15 cellular contexts compared by ENCODE assay signal in the genomic region with DNA sequence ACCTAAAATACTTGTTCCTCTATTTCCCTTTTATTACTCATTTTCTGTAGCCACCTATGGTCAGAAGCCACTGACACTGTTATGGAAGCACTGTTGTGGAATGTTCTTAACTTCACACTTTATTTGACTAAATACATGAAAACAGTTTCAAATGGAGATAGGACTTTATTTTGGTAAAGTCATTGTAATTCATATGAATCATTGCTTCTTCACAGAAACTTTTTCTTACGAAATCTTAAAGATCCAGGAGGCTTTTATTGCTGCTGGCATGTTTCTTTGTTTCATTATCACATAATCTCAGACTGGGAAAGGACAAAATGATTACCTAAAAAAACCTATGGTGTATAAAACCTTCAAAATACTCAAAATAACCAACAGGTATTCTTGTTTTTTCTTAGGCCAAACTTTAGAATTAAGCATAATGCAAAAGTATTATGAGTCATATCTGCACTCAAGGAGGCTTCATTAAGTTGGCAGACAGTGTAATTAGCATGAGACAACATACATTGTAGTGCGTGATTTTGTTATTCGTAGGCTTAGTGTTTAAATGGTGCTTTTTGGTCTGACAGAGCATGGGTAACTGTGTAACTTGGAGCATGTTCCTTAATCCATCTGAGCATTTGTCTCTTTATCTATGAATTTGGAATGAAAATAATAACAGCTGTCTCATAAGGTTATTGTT. TPM values are rescaled to one million over a fixed set of nuclear protein-coding genes. Genes with fewer than 3 reads are reported as not detected.
DNase-seq lines count a peak whose midpoint lies in the region; ATAC-seq and TF ChIP-seq lines count a peak whose summit lies in the region.
"Had no signal": no experiment of that assay in that cellular context is flagged by ENCODE, and none has a peak within 500 bp of the region (broad histone marks: within the 10 kb centered on the region; RNA-seq: fewer than 3 reads in every experiment).

No MANE protein-coding gene starts in this region.

- H3K4me3 Mint-ChIP-seq in GM23338 (peak overlapping the region; percentile 12; the same call in 1 of the 3 replicates), WTC11 (no peak overlapping the region)
- H3K4me3 Mint-ChIP-seq in stimulated activated naive B cell treated with anti-CD40 and anti-IgM and Interleukin-4, amounts not matched to agents 10 μg/mL and 1 μg/mL and 100 μg/mL, for 72 hours: no peak overlapping the region
- no peak overlapping the region for H3K4me3 Mint-ChIP-seq in activated T-cell treated with anti-CD3 and anti-CD28 coated beads, Interleukin-2, amount 50 U/mL, for 4 hours
- H3K4me3 Mint-ChIP-seq: IgD-negative memory B cell had no signal

- H3K27me3 ChIP-seq in GM23338 (ENCODE audit: insufficient read depth) (no peaks in the 10 kb centered on the region), foreskin keratinocyte (no peaks in the 10 kb centered on the region), smooth muscle cell (ENCODE audit: low read depth) (no peaks in the 10 kb centered on the region)
- H3K27me3 ChIP-seq: ovary had no signal

- H3K36me3 Mint-ChIP-seq in GM23338 (ENCODE audit: low read depth) (no peaks in the 10 kb centered on the region), WTC11 (no peaks in the 10 kb centered on the region)
- no peaks in the 10 kb centered on the region for H3K36me3 Mint-ChIP-seq in stimulated activated naive B cell treated with anti-CD40 and anti-IgM and Interleukin-4, amounts not matched to agents 10 μg/mL and 1 μg/mL and 100 μg/mL, for 72 hours
- peaks cover 5% of the 10 kb centered on the region for H3K36me3 Mint-ChIP-seq in activated T-cell treated with anti-CD3 and anti-CD28 coated beads, Interleukin-2, amount 50 U/mL, for 4 hours (ENCODE audit: insufficient read depth)
- H3K36me3 Mint-ChIP-seq: IgD-negative memory B cell had no signal

- intact Hi-C loops in mucosa of descending colon (cut with DNase I, micrococcal nuclease): no loop called here

- no peaks in the 10 kb centered on the region for H3K36me3 ChIP-seq in GM23338 (ENCODE audit: insufficient read depth)
- no peaks in the 10 kb centered on the region for H3K36me3 ChIP-seq in smooth muscle cell (ENCODE audit: low read depth)
- no peaks in the 10 kb centered on the region for H3K36me3 ChIP-seq in mucosa of descending colon (ENCODE audit: low read depth)
- H3K36me3 ChIP-seq: ovary had no signal

- peak overlapping the region; percentile 82 for H3K27ac Mint-ChIP-seq in GM23338
- H3K27ac Mint-ChIP-seq in WTC11: peak overlapping the region; percentile 88; the same call in 1 of the 2 replicates
- H3K27ac Mint-ChIP-seq in stimulated activated naive B cell treated with anti-CD40 and anti-IgM and Interleukin-4, amounts not matched to agents 10 μg/mL and 1 μg/mL and 100 μg/mL, for 72 hours: no peak overlapping the region
- H3K27ac Mint-ChIP-seq: IgD-negative memory B cell had no signal

- H3K4me1 Mint-ChIP-seq in GM23338 (peaks cover 58% of the 10 kb centered on the region; the same call in 2 of the 3 replicates), WTC11 (peaks cover 64% of the 10 kb centered on the region)
- H3K4me1 Mint-ChIP-seq in stimulated activated naive B cell treated with anti-CD40 and anti-IgM and Interleukin-4, amounts not matched to agents 10 μg/mL and 1 μg/mL and 100 μg/mL, for 72 hours: peaks cover 11 to 23% of the 10 kb centered on the region in 2 donors
- H3K4me1 Mint-ChIP-seq in activated T-cell treated with anti-CD3 and anti-CD28 coated beads, Interleukin-2, amount 50 U/mL, for 4 hours (ENCODE audit: low read depth): peaks cover 25% of the 10 kb centered on the region

- no peaks in the 10 kb centered on the region for H3K9me2 ChIP-seq in GM23338 (ENCODE audit: insufficient read depth)

- 0 out of 2 replicates have a peak overlapping the region, but pooled peaks have one; percentile 10 for H3K4me3 ChIP-seq in GM23338
- H3K4me3 ChIP-seq in smooth muscle cell: no peak overlapping the region
- no peak overlapping the region for H3K4me3 ChIP-seq in mucosa of descending colon
- H3K4me3 ChIP-seq: ovary had no signal

- H3K9me3 Mint-ChIP-seq in GM23338 (no peaks in the 10 kb centered on the region), WTC11 (no peaks in the 10 kb centered on the region)
- no peaks in the 10 kb centered on the region for H3K9me3 Mint-ChIP-seq in stimulated activated naive B cell treated with anti-CD40 and anti-IgM and Interleukin-4, amounts not matched to agents 10 μg/mL and 1 μg/mL and 100 μg/mL, for 72 hours
- H3K9me3 Mint-ChIP-seq in activated T-cell treated with anti-CD3 and anti-CD28 coated beads, Interleukin-2, amount 50 U/mL, for 4 hours: no peaks in the 10 kb centered on the region
- H3K9me3 Mint-ChIP-seq: IgD-negative memory B cell had no signal

- peaks cover 2% of the 10 kb centered on the region; the same call in 1 of the 2 replicates for H3K79me2 ChIP-seq in GM23338 (replicated peaks; ENCODE audit: insufficient read depth)
- peaks cover 8% of the 10 kb centered on the region for H3K79me2 ChIP-seq in smooth muscle cell (ENCODE audit: low read depth)

- peak overlapping the region; percentile 35 for H3K27ac ChIP-seq in GM23338 (ENCODE audit: low read depth)
- no peak overlapping the region for H3K27ac ChIP-seq in foreskin keratinocyte
- peak overlapping the region; percentile 37 for H3K27ac ChIP-seq in smooth muscle cell (ENCODE audit: low read depth)

- no peak for TF ChIP-seq CTCF in GM23338 (conservative IDR thresholded peaks at IDR 0.05; ENCODE audit: low read depth in 2 of 2)
- TF ChIP-seq CTCF in WTC11 (IDR thresholded peaks at IDR 0.05): no peak
- no peak for TF ChIP-seq CTCF in foreskin keratinocyte (conservative IDR thresholded peaks at IDR 0.05)
- TF ChIP-seq CTCF in smooth muscle cell (IDR thresholded peaks at IDR 0.05; ENCODE audit: borderline replicate concordance, insufficient read depth, poor library complexity, severe bottlenecking): no peak
- no peak for TF ChIP-seq CTCF in mucosa of descending colon (IDR thresholded peaks at IDR 0.05)

- no peaks in the 10 kb centered on the region for H3K9me3 ChIP-seq in smooth muscle cell (replicated peaks; ENCODE audit: low read depth)
- H3K9me3 ChIP-seq in mucosa of descending colon: no peaks in the 10 kb centered on the region
- H3K9me3 ChIP-seq: ovary had no signal

- H3K4me2 ChIP-seq in GM23338 (peak overlapping the region; percentile 69), smooth muscle cell (peak overlapping the region; percentile 43)

- H3K27me3 Mint-ChIP-seq in GM23338 (ENCODE audit: insufficient read depth, low read depth, poor library complexity): no peaks in the 10 kb centered on the region
- H3K27me3 Mint-ChIP-seq in WTC11 (ENCODE audit: low read depth): no peaks in the 10 kb centered on the region
- H3K27me3 Mint-ChIP-seq in stimulated activated naive B cell treated with anti-CD40 and anti-IgM and Interleukin-4, amounts not matched to agents 10 μg/mL and 1 μg/mL and 100 μg/mL, for 72 hours: no peaks in the 10 kb centered on the region
- H3K27me3 Mint-ChIP-seq in activated T-cell treated with anti-CD3 and anti-CD28 coated beads, Interleukin-2, amount 50 U/mL, for 4 hours (ENCODE audit: low read depth): no peaks in the 10 kb centered on the region
- H3K27me3 Mint-ChIP-seq: IgD-negative memory B cell had no signal

- no peaks in the 10 kb centered on the region for H3F3A ChIP-seq in GM23338 (replicated peaks; ENCODE audit: low read depth)
- no peaks in the 10 kb centered on the region for H3F3A ChIP-seq in smooth muscle cell (ENCODE audit: low read depth)

- H3K9ac ChIP-seq in smooth muscle cell (ENCODE audit: low read depth): no peak overlapping the region

- peaks cover 50% of the 10 kb centered on the region for H3K4me1 ChIP-seq in GM23338 (ENCODE audit: insufficient read depth)
- H3K4me1 ChIP-seq in foreskin keratinocyte: peaks cover 25% of the 10 kb centered on the region
- H3K4me1 ChIP-seq in smooth muscle cell (ENCODE audit: low read depth): peaks cover 9% of the 10 kb centered on the region
- H3K4me1 ChIP-seq in mucosa of descending colon (ENCODE audit: low read depth): no peaks in the 10 kb centered on the region

- POLR2A ChIA-PET in WTC11 (lab: Charles Lee): no interaction called here

- H2AFZ ChIP-seq in GM23338: no peak overlapping the region
- no peak overlapping the region for H2AFZ ChIP-seq in smooth muscle cell (ENCODE audit: low read depth)

- no peak for DNase-seq in GM23338 (ENCODE audit: low spot score)
- DNase-seq in WTC11 (ENCODE audit: low spot score): no peak
- peak in 1 of 2 donors; percentile 41 for DNase-seq in foreskin keratinocyte
- no peak for DNase-seq in smooth muscle cell (lab: John Stamatoyannopoulos, UW; ENCODE audit: unreplicated experiment)
- DNase-seq in stimulated activated naive B cell treated with anti-CD40 and anti-IgM and Interleukin-4, amounts not matched to agents 10 μg/mL and 1 μg/mL and 100 μg/mL, for 72 hours: no peak
- DNase-seq in activated T-cell treated with anti-CD3 and anti-CD28 coated beads, Interleukin-2, amount 50 U/mL, for 4 hours: no peak
- no peak for DNase-seq in mucosa of descending colon
- DNase-seq: activated CD4-positive, alpha-beta T cell treated with anti-CD3 and anti-CD28 coated beads, Interleukin-2, amount 50 U/mL, for 4 hours; H7; NCI-H1930; NK-92 treated with Interleukin-12 subunit alpha and Interleukin-12 subunit beta, amount 100 ng/mL, for 24 hours; ovary; stimulated activated CD4-positive, alpha-beta T cell treated with anti-CD3 and anti-CD28 coated beads, Interleukin-4, amount 100 ng/mL, for 4 hours had no signal

- WGBS in smooth muscle cell (ENCODE audit: low lambda C conversion rate): 49% methylated on average over 3 of the region's 3 CpGs

- H4K20me1 ChIP-seq in GM23338 (replicated peaks; ENCODE audit: insufficient read depth) (no peaks in the 10 kb centered on the region), smooth muscle cell (ENCODE audit: low read depth) (no peaks in the 10 kb centered on the region)

- ATAC-seq in GM23338 (no peak), WTC11 (no peak), foreskin keratinocyte (peak; percentile 56), HG03196 (IDR thresholded peaks at IDR 0.05; ENCODE audit: unreplicated experiment) (no peak), mucosa of descending colon (no peak)
- ATAC-seq in stimulated activated naive B cell treated with anti-CD40 and anti-IgM and Interleukin-4, amounts not matched to agents 10 μg/mL and 1 μg/mL and 100 μg/mL, for 72 hours (replicated peaks): no peak
- no peak for ATAC-seq in activated T-cell treated with anti-CD3 and anti-CD28 coated beads, Interleukin-2, amount 50 U/mL, for 4 hours

- CTCF ChIA-PET in WTC11 (lab: Charles Lee): no interaction called here

RNA-seq across cellular contexts. Expression of gene SH3BGRL, which starts 58.0 kb away (rescaled TPM):
- 54.3 and 60.8 TPM in 2 replicates for total RNA-seq in GM23338 (2014; rRNA removed; shearing (Covaris generic))
- polyA plus RNA-seq in GM23338 (2016; fragmentation: Nextera tagmentation; extraction: Ambion mirVana) (52.3 and 61.1 TPM in 2 replicates), foreskin keratinocyte (38.9 and 39.0 TPM in 2 replicates), smooth muscle cell (110 and 143 TPM in 2 replicates)
- total RNA-seq in WTC11 (2021) (36.6 to 37.8 TPM (median 37.3 TPM) in 3 replicates), foreskin keratinocyte (39.2 and 48.7 TPM in 2 replicates), smooth muscle cell (196 and 223 TPM in 2 replicates), mucosa of descending colon (100 to 1,000 TPM in 1 of 3 donors, 10 to 100 TPM in 2; 49.7 to 186 (median 74.4) TPM)
- 10 to 100 TPM; 14.0 to 17.4 (median 14.2) TPM for total RNA-seq in activated T-cell treated with anti-CD3 and anti-CD28 coated beads, Interleukin-2, amount 50 U/mL, for 4 hours

RNA-seq across cellular contexts. Expression of gene HMGN5, which starts 58.1 kb away (rescaled TPM):
- 1.6 and 5.2 TPM in 2 replicates for total RNA-seq in GM23338 (2014; rRNA removed; shearing (Covaris generic))
- polyA plus RNA-seq in GM23338 (2016; fragmentation: Nextera tagmentation; extraction: Ambion mirVana): 144 and 155 TPM in 2 replicates
- total RNA-seq in WTC11 (2021): 21.7 to 23.4 TPM (median 22.5 TPM) in 3 replicates
- 1.7 and 2.4 TPM in 2 replicates for total RNA-seq in foreskin keratinocyte
- polyA plus RNA-seq in foreskin keratinocyte: 6.2 and 8.1 TPM in 2 replicates
- total RNA-seq in smooth muscle cell: 0.36 and 2.7 TPM in 2 replicates
- polyA plus RNA-seq in smooth muscle cell: 4.5 and 6.8 TPM in 2 replicates
- 1 to 10 TPM; 1.3 to 2.8 (median 2.0) TPM for total RNA-seq in activated T-cell treated with anti-CD3 and anti-CD28 coated beads, Interleukin-2, amount 50 U/mL, for 4 hours
- 1 to 10 TPM; 4.0 to 5.8 (median 4.1) TPM for total RNA-seq in mucosa of descending colon
